In the genomic region with DNA sequence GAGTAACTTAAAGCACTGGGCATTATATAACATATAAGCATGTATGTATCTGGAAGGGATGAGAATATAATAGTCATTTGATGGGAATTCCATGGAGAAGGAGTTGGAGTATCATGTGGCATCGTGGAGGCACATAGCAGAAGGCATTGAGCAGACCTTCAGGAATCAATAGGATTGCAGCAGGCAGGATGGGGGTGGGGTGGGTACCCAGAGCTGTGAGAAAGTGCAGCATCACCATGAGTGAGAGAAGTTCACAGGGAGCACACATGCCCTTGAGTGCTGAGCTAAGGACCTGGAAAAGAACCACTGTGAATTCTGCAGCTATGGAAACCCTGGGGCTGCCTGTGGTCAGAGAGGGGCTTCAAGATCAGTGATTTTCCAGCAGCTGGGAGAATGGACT, we compare ENCODE assay signal across 1 cellular context.
TF ChIP-seq lines count a peak whose summit lies in the region.

No MANE protein-coding gene starts in this region.

TF ChIP-seq in K562, 482 proteins besides CTCF, POLR2A, EP300 and RAD21 (continues in another document):
- TF ChIP-seq, protein P1, sequence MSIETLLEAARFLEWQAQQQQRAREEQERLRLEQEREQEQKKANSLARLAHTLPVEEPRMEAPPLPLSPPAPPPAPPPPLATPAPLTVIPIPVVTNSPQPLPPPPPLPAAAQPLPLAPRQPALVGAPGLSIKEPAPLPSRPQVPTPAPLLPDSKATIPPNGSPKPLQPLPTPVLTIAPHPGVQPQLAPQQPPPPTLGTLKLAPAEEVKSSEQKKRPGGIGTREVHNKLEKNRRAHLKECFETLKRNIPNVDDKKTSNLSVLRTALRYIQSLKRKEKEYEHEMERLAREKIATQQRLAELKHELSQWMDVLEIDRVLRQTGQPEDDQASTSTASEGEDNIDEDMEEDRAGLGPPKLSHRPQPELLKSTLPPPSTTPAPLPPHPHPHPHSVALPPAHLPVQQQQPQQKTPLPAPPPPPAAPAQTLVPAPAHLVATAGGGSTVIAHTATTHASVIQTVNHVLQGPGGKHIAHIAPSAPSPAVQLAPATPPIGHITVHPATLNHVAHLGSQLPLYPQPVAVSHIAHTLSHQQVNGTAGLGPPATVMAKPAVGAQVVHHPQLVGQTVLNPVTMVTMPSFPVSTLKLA (conservative IDR thresholded peaks at IDR 0.05), result peak in 1 of 2 experiments; percentile 46; a peak in 1 of 4 replicates
- TF ChIP-seq, protein P2, sequence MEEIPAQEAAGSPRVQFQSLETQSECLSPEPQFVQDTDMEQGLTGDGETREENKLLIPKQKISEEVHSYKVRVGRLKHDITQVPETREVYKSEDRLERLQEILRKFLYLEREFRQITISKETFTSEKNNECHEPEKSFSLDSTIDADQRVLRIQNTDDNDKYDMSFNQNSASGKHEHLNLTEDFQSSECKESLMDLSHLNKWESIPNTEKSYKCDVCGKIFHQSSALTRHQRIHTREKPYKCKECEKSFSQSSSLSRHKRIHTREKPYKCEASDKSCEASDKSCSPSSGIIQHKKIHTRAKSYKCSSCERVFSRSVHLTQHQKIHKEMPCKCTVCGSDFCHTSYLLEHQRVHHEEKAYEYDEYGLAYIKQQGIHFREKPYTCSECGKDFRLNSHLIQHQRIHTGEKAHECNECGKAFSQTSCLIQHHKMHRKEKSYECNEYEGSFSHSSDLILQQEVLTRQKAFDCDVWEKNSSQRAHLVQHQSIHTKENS (CRISPR knock-in tag; IDR thresholded peaks at IDR 0.05), result no peak
- TF ChIP-seq, protein P3, sequence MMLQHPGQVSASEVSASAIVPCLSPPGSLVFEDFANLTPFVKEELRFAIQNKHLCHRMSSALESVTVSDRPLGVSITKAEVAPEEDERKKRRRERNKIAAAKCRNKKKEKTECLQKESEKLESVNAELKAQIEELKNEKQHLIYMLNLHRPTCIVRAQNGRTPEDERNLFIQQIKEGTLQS (IDR thresholded peaks at IDR 0.05), result 0 out of 2 replicates have a peak, but pooled peaks have one; percentile 25
- TF ChIP-seq, protein P3 (CRISPR knock-in tag; conservative IDR thresholded peaks at IDR 0.05), result no peak
- TF ChIP-seq, protein P4, sequence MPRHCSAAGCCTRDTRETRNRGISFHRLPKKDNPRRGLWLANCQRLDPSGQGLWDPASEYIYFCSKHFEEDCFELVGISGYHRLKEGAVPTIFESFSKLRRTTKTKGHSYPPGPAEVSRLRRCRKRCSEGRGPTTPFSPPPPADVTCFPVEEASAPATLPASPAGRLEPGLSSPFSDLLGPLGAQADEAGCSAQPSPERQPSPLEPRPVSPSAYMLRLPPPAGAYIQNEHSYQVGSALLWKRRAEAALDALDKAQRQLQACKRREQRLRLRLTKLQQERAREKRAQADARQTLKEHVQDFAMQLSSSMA (CRISPR knock-in tag; IDR thresholded peaks at IDR 0.05), result no peak
- TF ChIP-seq MYC (IDR thresholded peaks at IDR 0.05; ENCODE audit: low read depth, low read length) (0 out of 2 replicates have a peak, but pooled peaks have one; percentile 21), MYC (CRISPR knock-in tag; IDR thresholded peaks at IDR 0.05; ENCODE audit: borderline replicate concordance, low read depth) (no peak), SMARCA4 (IDR thresholded peaks at IDR 0.05) (peak; percentile 34; the same call in 1 of the 2 replicates), MAFG (tag; conservative IDR thresholded peaks at IDR 0.05) (peak; percentile 93), PHTF2 (CRISPR knock-in tag; IDR thresholded peaks at IDR 0.05) (no peak), CBX3 (IDR thresholded peaks at IDR 0.05; ENCODE audit: borderline replicate concordance in 1 of 2, low read length in 2 of 2) (no peak), MAFK (IDR thresholded peaks at IDR 0.05; ENCODE audit: low read length) (peak; percentile 91), KDM1A (IDR thresholded peaks at IDR 0.05) (0 out of 4 replicates have a peak, but pooled peaks of 1 of the 2 experiments have one; percentile 18), BHLHE40 (IDR thresholded peaks at IDR 0.05; ENCODE audit: low read length) (peak; percentile 25; the same call in 1 of the 2 replicates), NFE2 (IDR thresholded peaks at IDR 0.05; ENCODE audit: low read depth) (peak; percentile 97), MECOM (CRISPR knock-in tag; IDR thresholded peaks at IDR 0.05) (no peak), EP400 (IDR thresholded peaks at IDR 0.05) (peak; percentile 35; the same call in 1 of the 2 replicates), EHMT2 (IDR thresholded peaks at IDR 0.05) (peak; percentile 68; the same call in 1 of the 2 replicates), ARID1B (IDR thresholded peaks at IDR 0.05) (peak; percentile 50), SMARCE1 (IDR thresholded peaks at IDR 0.05) (0 out of 2 replicates have a peak, but pooled peaks have one; percentile 13), TRIM24 (IDR thresholded peaks at IDR 0.05) (peak; percentile 50 to 57; a peak in 2 of 4 replicates), ZNF316 (IDR thresholded peaks at IDR 0.05) (peak; percentile 96), NONO (IDR thresholded peaks at IDR 0.05; ENCODE audit: low read depth in 2 of 2, low read length in 1 of 2) (0 out of 4 replicates have a peak, but pooled peaks of 1 of the 2 experiments have one; percentile 22), L3MBTL2 (IDR thresholded peaks at IDR 0.05) (peak; percentile 41; the same call in 1 of the 2 replicates), C11orf30 (IDR thresholded peaks at IDR 0.05; ENCODE audit: low read depth) (peak; percentile 95), TAF9B (IDR thresholded peaks at IDR 0.05; ENCODE audit: partially characterized antibody) (peak; percentile 44), MAFF (IDR thresholded peaks at IDR 0.05; ENCODE audit: low read length) (peak; percentile 90), DPF2 (IDR thresholded peaks at IDR 0.05) (peak; percentile 62), NFRKB (IDR thresholded peaks at IDR 0.05; ENCODE audit: low read depth) (0 out of 2 replicates have a peak, but pooled peaks have one; percentile 43)
- TF ChIP-seq, protein P5, sequence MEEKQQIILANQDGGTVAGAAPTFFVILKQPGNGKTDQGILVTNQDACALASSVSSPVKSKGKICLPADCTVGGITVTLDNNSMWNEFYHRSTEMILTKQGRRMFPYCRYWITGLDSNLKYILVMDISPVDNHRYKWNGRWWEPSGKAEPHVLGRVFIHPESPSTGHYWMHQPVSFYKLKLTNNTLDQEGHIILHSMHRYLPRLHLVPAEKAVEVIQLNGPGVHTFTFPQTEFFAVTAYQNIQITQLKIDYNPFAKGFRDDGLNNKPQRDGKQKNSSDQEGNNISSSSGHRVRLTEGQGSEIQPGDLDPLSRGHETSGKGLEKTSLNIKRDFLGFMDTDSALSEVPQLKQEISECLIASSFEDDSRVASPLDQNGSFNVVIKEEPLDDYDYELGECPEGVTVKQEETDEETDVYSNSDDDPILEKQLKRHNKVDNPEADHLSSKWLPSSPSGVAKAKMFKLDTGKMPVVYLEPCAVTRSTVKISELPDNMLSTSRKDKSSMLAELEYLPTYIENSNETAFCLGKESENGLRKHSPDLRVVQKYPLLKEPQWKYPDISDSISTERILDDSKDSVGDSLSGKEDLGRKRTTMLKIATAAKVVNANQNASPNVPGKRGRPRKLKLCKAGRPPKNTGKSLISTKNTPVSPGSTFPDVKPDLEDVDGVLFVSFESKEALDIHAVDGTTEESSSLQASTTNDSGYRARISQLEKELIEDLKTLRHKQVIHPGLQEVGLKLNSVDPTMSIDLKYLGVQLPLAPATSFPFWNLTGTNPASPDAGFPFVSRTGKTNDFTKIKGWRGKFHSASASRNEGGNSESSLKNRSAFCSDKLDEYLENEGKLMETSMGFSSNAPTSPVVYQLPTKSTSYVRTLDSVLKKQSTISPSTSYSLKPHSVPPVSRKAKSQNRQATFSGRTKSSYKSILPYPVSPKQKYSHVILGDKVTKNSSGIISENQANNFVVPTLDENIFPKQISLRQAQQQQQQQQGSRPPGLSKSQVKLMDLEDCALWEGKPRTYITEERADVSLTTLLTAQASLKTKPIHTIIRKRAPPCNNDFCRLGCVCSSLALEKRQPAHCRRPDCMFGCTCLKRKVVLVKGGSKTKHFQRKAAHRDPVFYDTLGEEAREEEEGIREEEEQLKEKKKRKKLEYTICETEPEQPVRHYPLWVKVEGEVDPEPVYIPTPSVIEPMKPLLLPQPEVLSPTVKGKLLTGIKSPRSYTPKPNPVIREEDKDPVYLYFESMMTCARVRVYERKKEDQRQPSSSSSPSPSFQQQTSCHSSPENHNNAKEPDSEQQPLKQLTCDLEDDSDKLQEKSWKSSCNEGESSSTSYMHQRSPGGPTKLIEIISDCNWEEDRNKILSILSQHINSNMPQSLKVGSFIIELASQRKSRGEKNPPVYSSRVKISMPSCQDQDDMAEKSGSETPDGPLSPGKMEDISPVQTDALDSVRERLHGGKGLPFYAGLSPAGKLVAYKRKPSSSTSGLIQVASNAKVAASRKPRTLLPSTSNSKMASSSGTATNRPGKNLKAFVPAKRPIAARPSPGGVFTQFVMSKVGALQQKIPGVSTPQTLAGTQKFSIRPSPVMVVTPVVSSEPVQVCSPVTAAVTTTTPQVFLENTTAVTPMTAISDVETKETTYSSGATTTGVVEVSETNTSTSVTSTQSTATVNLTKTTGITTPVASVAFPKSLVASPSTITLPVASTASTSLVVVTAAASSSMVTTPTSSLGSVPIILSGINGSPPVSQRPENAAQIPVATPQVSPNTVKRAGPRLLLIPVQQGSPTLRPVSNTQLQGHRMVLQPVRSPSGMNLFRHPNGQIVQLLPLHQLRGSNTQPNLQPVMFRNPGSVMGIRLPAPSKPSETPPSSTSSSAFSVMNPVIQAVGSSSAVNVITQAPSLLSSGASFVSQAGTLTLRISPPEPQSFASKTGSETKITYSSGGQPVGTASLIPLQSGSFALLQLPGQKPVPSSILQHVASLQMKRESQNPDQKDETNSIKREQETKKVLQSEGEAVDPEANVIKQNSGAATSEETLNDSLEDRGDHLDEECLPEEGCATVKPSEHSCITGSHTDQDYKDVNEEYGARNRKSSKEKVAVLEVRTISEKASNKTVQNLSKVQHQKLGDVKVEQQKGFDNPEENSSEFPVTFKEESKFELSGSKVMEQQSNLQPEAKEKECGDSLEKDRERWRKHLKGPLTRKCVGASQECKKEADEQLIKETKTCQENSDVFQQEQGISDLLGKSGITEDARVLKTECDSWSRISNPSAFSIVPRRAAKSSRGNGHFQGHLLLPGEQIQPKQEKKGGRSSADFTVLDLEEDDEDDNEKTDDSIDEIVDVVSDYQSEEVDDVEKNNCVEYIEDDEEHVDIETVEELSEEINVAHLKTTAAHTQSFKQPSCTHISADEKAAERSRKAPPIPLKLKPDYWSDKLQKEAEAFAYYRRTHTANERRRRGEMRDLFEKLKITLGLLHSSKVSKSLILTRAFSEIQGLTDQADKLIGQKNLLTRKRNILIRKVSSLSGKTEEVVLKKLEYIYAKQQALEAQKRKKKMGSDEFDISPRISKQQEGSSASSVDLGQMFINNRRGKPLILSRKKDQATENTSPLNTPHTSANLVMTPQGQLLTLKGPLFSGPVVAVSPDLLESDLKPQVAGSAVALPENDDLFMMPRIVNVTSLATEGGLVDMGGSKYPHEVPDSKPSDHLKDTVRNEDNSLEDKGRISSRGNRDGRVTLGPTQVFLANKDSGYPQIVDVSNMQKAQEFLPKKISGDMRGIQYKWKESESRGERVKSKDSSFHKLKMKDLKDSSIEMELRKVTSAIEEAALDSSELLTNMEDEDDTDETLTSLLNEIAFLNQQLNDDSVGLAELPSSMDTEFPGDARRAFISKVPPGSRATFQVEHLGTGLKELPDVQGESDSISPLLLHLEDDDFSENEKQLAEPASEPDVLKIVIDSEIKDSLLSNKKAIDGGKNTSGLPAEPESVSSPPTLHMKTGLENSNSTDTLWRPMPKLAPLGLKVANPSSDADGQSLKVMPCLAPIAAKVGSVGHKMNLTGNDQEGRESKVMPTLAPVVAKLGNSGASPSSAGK (IDR thresholded peaks at IDR 0.05), result peak; percentile 53
- TF ChIP-seq, protein P6, sequence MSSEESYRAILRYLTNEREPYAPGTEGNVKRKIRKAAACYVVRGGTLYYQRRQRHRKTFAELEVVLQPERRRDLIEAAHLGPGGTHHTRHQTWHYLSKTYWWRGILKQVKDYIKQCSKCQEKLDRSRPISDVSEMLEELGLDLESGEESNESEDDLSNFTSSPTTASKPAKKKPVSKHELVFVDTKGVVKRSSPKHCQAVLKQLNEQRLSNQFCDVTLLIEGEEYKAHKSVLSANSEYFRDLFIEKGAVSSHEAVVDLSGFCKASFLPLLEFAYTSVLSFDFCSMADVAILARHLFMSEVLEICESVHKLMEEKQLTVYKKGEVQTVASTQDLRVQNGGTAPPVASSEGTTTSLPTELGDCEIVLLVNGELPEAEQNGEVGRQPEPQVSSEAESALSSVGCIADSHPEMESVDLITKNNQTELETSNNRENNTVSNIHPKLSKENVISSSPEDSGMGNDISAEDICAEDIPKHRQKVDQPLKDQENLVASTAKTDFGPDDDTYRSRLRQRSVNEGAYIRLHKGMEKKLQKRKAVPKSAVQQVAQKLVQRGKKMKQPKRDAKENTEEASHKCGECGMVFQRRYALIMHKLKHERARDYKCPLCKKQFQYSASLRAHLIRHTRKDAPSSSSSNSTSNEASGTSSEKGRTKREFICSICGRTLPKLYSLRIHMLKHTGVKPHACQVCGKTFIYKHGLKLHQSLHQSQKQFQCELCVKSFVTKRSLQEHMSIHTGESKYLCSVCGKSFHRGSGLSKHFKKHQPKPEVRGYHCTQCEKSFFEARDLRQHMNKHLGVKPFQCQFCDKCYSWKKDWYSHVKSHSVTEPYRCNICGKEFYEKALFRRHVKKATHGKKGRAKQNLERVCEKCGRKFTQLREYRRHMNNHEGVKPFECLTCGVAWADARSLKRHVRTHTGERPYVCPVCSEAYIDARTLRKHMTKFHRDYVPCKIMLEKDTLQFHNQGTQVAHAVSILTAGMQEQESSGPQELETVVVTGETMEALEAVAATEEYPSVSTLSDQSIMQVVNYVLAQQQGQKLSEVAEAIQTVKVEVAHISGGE (CRISPR knock-in tag; IDR thresholded peaks at IDR 0.05), result no peak
- TF ChIP-seq, protein P7, sequence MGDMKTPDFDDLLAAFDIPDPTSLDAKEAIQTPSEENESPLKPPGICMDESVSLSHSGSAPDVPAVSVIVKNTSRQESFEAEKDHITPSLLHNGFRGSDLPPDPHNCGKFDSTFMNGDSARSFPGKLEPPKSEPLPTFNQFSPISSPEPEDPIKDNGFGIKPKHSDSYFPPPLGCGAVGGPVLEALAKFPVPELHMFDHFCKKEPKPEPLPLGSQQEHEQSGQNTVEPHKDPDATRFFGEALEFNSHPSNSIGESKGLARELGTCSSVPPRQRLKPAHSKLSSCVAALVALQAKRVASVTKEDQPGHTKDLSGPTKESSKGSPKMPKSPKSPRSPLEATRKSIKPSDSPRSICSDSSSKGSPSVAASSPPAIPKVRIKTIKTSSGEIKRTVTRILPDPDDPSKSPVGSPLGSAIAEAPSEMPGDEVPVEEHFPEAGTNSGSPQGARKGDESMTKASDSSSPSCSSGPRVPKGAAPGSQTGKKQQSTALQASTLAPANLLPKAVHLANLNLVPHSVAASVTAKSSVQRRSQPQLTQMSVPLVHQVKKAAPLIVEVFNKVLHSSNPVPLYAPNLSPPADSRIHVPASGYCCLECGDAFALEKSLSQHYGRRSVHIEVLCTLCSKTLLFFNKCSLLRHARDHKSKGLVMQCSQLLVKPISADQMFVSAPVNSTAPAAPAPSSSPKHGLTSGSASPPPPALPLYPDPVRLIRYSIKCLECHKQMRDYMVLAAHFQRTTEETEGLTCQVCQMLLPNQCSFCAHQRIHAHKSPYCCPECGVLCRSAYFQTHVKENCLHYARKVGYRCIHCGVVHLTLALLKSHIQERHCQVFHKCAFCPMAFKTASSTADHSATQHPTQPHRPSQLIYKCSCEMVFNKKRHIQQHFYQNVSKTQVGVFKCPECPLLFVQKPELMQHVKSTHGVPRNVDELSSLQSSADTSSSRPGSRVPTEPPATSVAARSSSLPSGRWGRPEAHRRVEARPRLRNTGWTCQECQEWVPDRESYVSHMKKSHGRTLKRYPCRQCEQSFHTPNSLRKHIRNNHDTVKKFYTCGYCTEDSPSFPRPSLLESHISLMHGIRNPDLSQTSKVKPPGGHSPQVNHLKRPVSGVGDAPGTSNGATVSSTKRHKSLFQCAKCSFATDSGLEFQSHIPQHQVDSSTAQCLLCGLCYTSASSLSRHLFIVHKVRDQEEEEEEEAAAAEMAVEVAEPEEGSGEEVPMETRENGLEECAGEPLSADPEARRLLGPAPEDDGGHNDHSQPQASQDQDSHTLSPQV (IDR thresholded peaks at IDR 0.05), result peak; percentile 70
